ENCODE assay signal across 18 cellular contexts in genomic region chr1:54266195-54266594, GRCh38.
"Had no signal": no experiment of that assay in that cellular context is flagged by ENCODE, and none has a peak within 500 bp of the region (broad histone marks: within the 10 kb centered on the region; RNA-seq: fewer than 3 reads in every experiment).

No MANE protein-coding gene starts in this region.

- DNase-seq: colonic mucosa; dermis blood vessel endothelial cell; effector CD4-positive, alpha-beta T cell; endodermal cell; erythroblast; foreskin keratinocyte; heart left ventricle; hippocampal formation; naive thymus-derived CD8-positive, alpha-beta T cell; posterior cingulate gyrus; small intestine; stimulated activated CD4-positive, alpha-beta T cell treated with anti-CD3 and anti-CD28 coated beads, Interleukin-12 subunit alpha, Interleukin-12 subunit beta, amount 100 ng/mL, for 4 hours; stimulated activated naive CD4-positive, alpha-beta T cell; stomach; substantia nigra; transverse colon had no signal

- H3K36me3 ChIP-seq: colonic mucosa, thoracic aorta, transverse colon had no signal

- FAIRE-seq: endothelial cell of umbilical vein, small intestine had no signal

- H3K27ac ChIP-seq: colonic mucosa, foreskin keratinocyte, heart left ventricle, thoracic aorta, transverse colon had no signal

- H3K27me3 ChIP-seq: colonic mucosa, foreskin keratinocyte, heart left ventricle, stomach, transverse colon had no signal

- H3K9me3 ChIP-seq: colonic mucosa, heart left ventricle, stomach, thoracic aorta, transverse colon had no signal

- H3K4me3 ChIP-seq: colonic mucosa, heart left ventricle, stomach, thoracic aorta, transverse colon had no signal

- ATAC-seq: foreskin keratinocyte; heart left ventricle; naive thymus-derived CD8-positive, alpha-beta T cell had no signal

- H3K4me1 ChIP-seq: colonic mucosa, foreskin keratinocyte had no signal
